ENCODE assay signal across 16 cellular contexts in genomic region chr16:77974883-77975282, GRCh38. TPM values are rescaled to one million over a fixed set of nuclear protein-coding genes. Genes with fewer than 3 reads are reported as not detected.
DNase-seq lines count a peak whose midpoint lies in the region; ATAC-seq and TF ChIP-seq lines count a peak whose summit lies in the region.
"Had no signal": no experiment of that assay in that cellular context is flagged by ENCODE, and none has a peak within 500 bp of the region (broad histone marks: within the 10 kb centered on the region; RNA-seq: fewer than 3 reads in every experiment).

No MANE protein-coding gene starts in this region.

- H3K27ac Mint-ChIP-seq in endothelial cell (ENCODE audit: unreplicated experiment) = no peak overlapping the region
- no peak overlapping the region for H3K27ac Mint-ChIP-seq in effector memory CD8-positive, alpha-beta T cell
- H3K27ac Mint-ChIP-seq: CD14-positive monocyte; dendritic cell treated with granulocyte-macrophage colony-stimulating factor and Interleukin-4, amounts not matched to agents 40 ng/mL and 50 ng/mL, for 4 days had no signal

- ATAC-seq in effector memory CD8-positive, alpha-beta T cell (replicated peaks) = no peak
- no peak for ATAC-seq in GM19467 (IDR thresholded peaks at IDR 0.05; ENCODE audit: unreplicated experiment)
- ATAC-seq: mucosa of descending colon had no signal

- H3K4me3 Mint-ChIP-seq in endothelial cell (ENCODE audit: unreplicated experiment) = no peak overlapping the region
- no peak overlapping the region for H3K4me3 Mint-ChIP-seq in effector memory CD8-positive, alpha-beta T cell
- H3K4me3 Mint-ChIP-seq: CD14-positive monocyte; dendritic cell treated with granulocyte-macrophage colony-stimulating factor and Interleukin-4, amounts not matched to agents 40 ng/mL and 50 ng/mL, for 4 days had no signal

- no peaks in the 10 kb centered on the region for H3K36me3 Mint-ChIP-seq in endothelial cell (ENCODE audit: low read depth, unreplicated experiment)
- no peaks in the 10 kb centered on the region for H3K36me3 Mint-ChIP-seq in effector memory CD8-positive, alpha-beta T cell (ENCODE audit: insufficient read depth)
- H3K36me3 Mint-ChIP-seq: CD14-positive monocyte had no signal

- peak; percentile 25 for DNase-seq in COLO668 (lab: John Stamatoyannopoulos, UW; ENCODE audit: unreplicated experiment)
- peak; percentile 11 for DNase-seq in H4 (ENCODE audit: low spot score)
- DNase-seq in RKO (ENCODE audit: low spot score) = peak; percentile 29
- DNase-seq in endothelial cell (ENCODE audit: low spot score) = peak; percentile 46
- DNase-seq in NCI-H1930 (lab: John Stamatoyannopoulos, UW) = no peak
- no peak for DNase-seq in effector memory CD8-positive, alpha-beta T cell
- no peak for DNase-seq in ecto neural progenitor cell (ENCODE audit: low spot score)
- DNase-seq: NCI-H1694; stimulated activated CD4-positive, alpha-beta T cell treated with anti-CD3 and anti-CD28 coated beads, Interleukin-12 subunit alpha, Interleukin-12 subunit beta, amount 100 ng/mL, for 4 hours; substantia nigra had no signal

- peaks cover 15% of the 10 kb centered on the region for H3K4me1 Mint-ChIP-seq in endothelial cell (ENCODE audit: unreplicated experiment)
- no peaks in the 10 kb centered on the region for H3K4me1 Mint-ChIP-seq in effector memory CD8-positive, alpha-beta T cell (ENCODE audit: low read depth in 2 of 2)

- peaks cover 1% of the 10 kb centered on the region for H3K27me3 Mint-ChIP-seq in endothelial cell (ENCODE audit: unreplicated experiment)
- H3K27me3 Mint-ChIP-seq in effector memory CD8-positive, alpha-beta T cell = peaks cover 24 to 61% of the 10 kb centered on the region in 2 donors

- no peaks in the 10 kb centered on the region for H3K9me3 Mint-ChIP-seq in endothelial cell (ENCODE audit: unreplicated experiment)
- H3K9me3 Mint-ChIP-seq in effector memory CD8-positive, alpha-beta T cell = no peaks in the 10 kb centered on the region
- H3K9me3 Mint-ChIP-seq: dendritic cell treated with granulocyte-macrophage colony-stimulating factor and Interleukin-4, amounts not matched to agents 40 ng/mL and 50 ng/mL, for 4 days had no signal

- TF ChIP-seq CTCF in endothelial cell (IDR thresholded peaks at IDR 0.05; ENCODE audit: unreplicated experiment) = no peak

RNA-seq across cellular contexts. Expression of gene CLEC3A, which starts 47.5 kb away (rescaled TPM):
- 10.9 TPM in 2 replicates for total RNA-seq in H4 (2014; rRNA removed; shearing (Covaris generic))
- not detected for total RNA-seq in endothelial cell (ENCODE audit: unreplicated experiment)
- total RNA-seq: mucosa of descending colon, posterior vena cava, SJSA1 had no signal

Comparison
In these comparisons a context has a peak if more than half of its experiments do, and no peak if none do; other contexts are left out.
1. DNase-seq: peak in COLO668 (single experiment), H4 (single experiment), RKO (single experiment) and endothelial cell (single experiment); none in NCI-H1930 (0 of 2), effector memory CD8-positive, alpha-beta T cell (0 of 3) and ecto neural progenitor cell (single experiment).
2. RNA of gene CLEC3A, which starts 47.5 kb away (total RNA-seq): 10.9 TPM in H4; not detected in endothelial cell (single experiment); every median in the first group is over 10 times any median in the second.